1 cellular context compared by ENCODE assay signal in the genomic region with DNA sequence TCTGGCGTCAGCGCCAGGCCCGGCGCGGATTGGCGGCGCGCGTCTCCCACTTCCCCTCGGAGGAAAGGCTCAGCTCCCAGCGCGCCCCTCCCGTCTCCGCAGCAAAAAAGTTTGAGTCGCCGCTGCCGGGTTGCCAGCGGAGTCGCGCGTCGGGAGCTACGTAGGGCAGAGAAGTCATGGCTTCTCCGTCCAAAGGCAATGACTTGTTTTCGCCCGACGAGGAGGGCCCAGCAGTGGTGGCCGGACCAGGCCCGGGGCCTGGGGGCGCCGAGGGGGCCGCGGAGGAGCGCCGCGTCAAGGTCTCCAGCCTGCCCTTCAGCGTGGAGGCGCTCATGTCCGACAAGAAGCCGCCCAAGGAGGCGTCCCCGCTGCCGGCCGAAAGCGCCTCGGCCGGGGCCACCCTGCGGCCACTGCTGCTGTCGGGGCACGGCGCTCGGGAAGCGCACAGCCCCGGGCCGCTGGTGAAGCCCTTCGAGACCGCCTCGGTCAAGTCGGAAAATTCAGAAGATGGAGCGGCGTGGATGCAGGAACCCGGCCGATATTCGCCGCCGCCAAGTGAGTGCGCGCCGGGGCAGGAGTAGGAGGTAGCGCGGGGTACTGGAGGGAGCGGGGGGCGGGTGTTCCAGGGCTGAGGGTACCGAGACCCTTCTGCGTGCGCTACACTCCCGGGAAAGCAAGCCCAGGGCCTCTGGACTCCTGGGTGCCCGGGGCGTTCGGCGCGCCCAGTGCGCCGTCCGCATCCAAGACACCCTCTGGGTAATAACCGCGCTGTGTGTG.
TF ChIP-seq lines count a peak whose summit lies in the region.

A gene (plus strand): TSS at position 99 of the 777 bp plus-strand sequence. CDS start 78 bp downstream, at position 177.

TF ChIP-seq in IMR-90, 13 proteins besides CTCF, POLR2A, EP300 and RAD21 (continued from another document):
- TF ChIP-seq, protein P1, sequence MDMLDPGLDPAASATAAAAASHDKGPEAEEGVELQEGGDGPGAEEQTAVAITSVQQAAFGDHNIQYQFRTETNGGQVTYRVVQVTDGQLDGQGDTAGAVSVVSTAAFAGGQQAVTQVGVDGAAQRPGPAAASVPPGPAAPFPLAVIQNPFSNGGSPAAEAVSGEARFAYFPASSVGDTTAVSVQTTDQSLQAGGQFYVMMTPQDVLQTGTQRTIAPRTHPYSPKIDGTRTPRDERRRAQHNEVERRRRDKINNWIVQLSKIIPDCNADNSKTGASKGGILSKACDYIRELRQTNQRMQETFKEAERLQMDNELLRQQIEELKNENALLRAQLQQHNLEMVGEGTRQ (IDR thresholded peaks at IDR 0.05; ENCODE audit: low read depth, low read length) = no peak
- TF ChIP-seq MAZ (IDR thresholded peaks at IDR 0.05; ENCODE audit: borderline replicate concordance, low read depth, low read length) (peak; percentile 85; the same call in 1 of the 2 replicates), CHD1 (IDR thresholded peaks at IDR 0.05; ENCODE audit: low read depth, low read length) (0 out of 2 replicates have a peak, but pooled peaks have one; percentile 59), FOS (IDR thresholded peaks at IDR 0.05; ENCODE audit: low read depth, low read length) (no peak), MAFK (IDR thresholded peaks at IDR 0.05; ENCODE audit: low read depth, low read length) (no peak), BHLHE40 (IDR thresholded peaks at IDR 0.05; ENCODE audit: low read depth, low read length) (no peak), RFX5 (IDR thresholded peaks at IDR 0.05; ENCODE audit: low read depth, low read length) (no peak), SMC3 (IDR thresholded peaks at IDR 0.05; ENCODE audit: low read depth, low read length) (no peak)
